ENCODE assay signal across 21 cellular contexts in genomic region chr12:86729798-86730197, GRCh38.
"Had no signal": no experiment of that assay in that cellular context is flagged by ENCODE, and none has a peak within 500 bp of the region (broad histone marks: within the 10 kb centered on the region; RNA-seq: fewer than 3 reads in every experiment).

No MANE protein-coding gene starts in this region.

- H3K36me3 ChIP-seq: ascending aorta, right atrium auricular region, suprapubic skin, transverse colon, uterus had no signal

- H3K27me3 ChIP-seq: ascending aorta, right atrium auricular region, suprapubic skin, transverse colon, uterus had no signal

- FAIRE-seq: bronchial epithelial cell, kidney had no signal

- DNase-seq: activated CD4-positive, alpha-beta T cell treated with anti-CD3 and anti-CD28 coated beads, Interleukin-2, amount 10 ng/mL, durations not matched to agents 7 days and 5 days; activated CD8-positive, alpha-beta T cell treated with anti-CD3 and anti-CD28 coated beads, Interleukin-2, amount 10 ng/mL, durations not matched to agents 7 days and 5 days; activated naive CD4-positive, alpha-beta T cell treated with anti-CD3 and anti-CD28 coated beads for 36 hours; activated T-cell treated with anti-CD3 and anti-CD28 coated beads, Interleukin-2, amount 50 U/mL, for 24 hours; effector memory CD8-positive, alpha-beta T cell; foreskin melanocyte; glutamatergic neuron; hippocampal formation; kidney; stimulated activated CD4-positive, alpha-beta T cell treated with anti-CD3 and anti-CD28 coated beads, Interleukin-2, amount 100 ng/mL, for 24 hours; stimulated activated naive CD8-positive, alpha-beta T cell treated with anti-CD3 and anti-CD28 coated beads, Interleukin-15, amount 100 ng/mL, for 72 hours; T-cell; T-helper 9 cell; transverse colon; uterus had no signal

- ATAC-seq: activated CD4-positive, CD25-positive, alpha-beta regulatory T cell treated with anti-CD3 and anti-CD28 coated beads, Interleukin-2, amount 50 U/mL, for 24 hours; activated CD8-positive, alpha-beta T cell treated with anti-CD3 and anti-CD28 coated beads, Interleukin-2, amount 10 ng/mL, durations not matched to agents 7 days and 5 days; effector memory CD8-positive, alpha-beta T cell; left lobe of liver; stimulated activated naive CD8-positive, alpha-beta T cell treated with anti-CD3 and anti-CD28 coated beads, Interleukin-15, amount 100 ng/mL, for 72 hours; T-cell had no signal

- H3K27ac ChIP-seq: ascending aorta, right atrium auricular region, suprapubic skin, transverse colon, uterus had no signal

- H3K4me1 ChIP-seq: ascending aorta, right atrium auricular region, suprapubic skin, transverse colon, uterus had no signal

- H3K4me3 ChIP-seq: ascending aorta, right atrium auricular region, suprapubic skin, transverse colon, uterus had no signal

- H3K9me3 ChIP-seq: ascending aorta, right atrium auricular region, suprapubic skin, transverse colon, uterus had no signal
